ENCODE assay signal across 19 cellular contexts in genomic region chr16:9055661-9056060, GRCh38.
"Had no signal": no experiment of that assay in that cellular context is flagged by ENCODE, and none has a peak within 500 bp of the region (broad histone marks: within the 10 kb centered on the region; RNA-seq: fewer than 3 reads in every experiment).

No MANE protein-coding gene starts in this region.

- H3K36me3 Mint-ChIP-seq: activated naive CD8-positive, alpha-beta T cell treated with anti-CD3 and anti-CD28 coated beads, Interleukin-2, amount 10 ng/mL, durations not matched to agents 7 days and 5 days had no signal

- H3K9me3 ChIP-seq: breast epithelium, gastroesophageal sphincter, heart left ventricle, left lung, tibial nerve, uterus had no signal

- ATAC-seq: activated CD8-positive, alpha-beta T cell treated with anti-CD3 and anti-CD28 coated beads, Interleukin-2, amount 10 ng/mL, durations not matched to agents 7 days and 5 days; gastroesophageal sphincter; left lung had no signal

- H3K27me3 ChIP-seq: breast epithelium, gastroesophageal sphincter, heart left ventricle, tibial nerve, uterus had no signal

- H3K27me3 Mint-ChIP-seq: activated CD4-positive, alpha-beta T cell treated with anti-CD3 and anti-CD28 coated beads, Interleukin-2, amount 10 ng/mL, durations not matched to agents 24 days and 14 days had no signal

- H3K36me3 ChIP-seq: breast epithelium, gastroesophageal sphincter, heart left ventricle, left lung, tibial nerve, uterus had no signal

- H3K27ac ChIP-seq: breast epithelium, gastroesophageal sphincter, left lung, tibial nerve, uterus had no signal

- H3K9me3 Mint-ChIP-seq: activated CD4-positive, alpha-beta T cell treated with anti-CD3 and anti-CD28 coated beads, Interleukin-2, amount 10 ng/mL, durations not matched to agents 24 days and 14 days; activated naive CD8-positive, alpha-beta T cell treated with anti-CD3 and anti-CD28 coated beads, Interleukin-2, amount 10 ng/mL, durations not matched to agents 7 days and 5 days; activated T-cell treated with anti-CD3 and anti-CD28 coated beads, Interleukin-2, amount 50 U/mL, for 24 hours; activated T-helper 2 cell treated with anti-CD3 and anti-CD28 coated beads, Interferon-gamma antibody, Interleukin-2, Interleukin-4, amounts not matched to agents 10 μg/mL and 5 μg/mL and 100 μg/mL, durations not matched to agents 14 hours and 24 hours and 36 hours; stimulated activated naive CD8-positive, alpha-beta T cell treated with anti-CD3 and anti-CD28 coated beads, Interleukin-15, Interleukin-2, amounts not matched to agents 100 ng/mL and 50 ng/mL, for 24 hours had no signal

- DNase-seq: activated CD4-positive, alpha-beta T cell treated with anti-CD3 and anti-CD28 coated beads, Interleukin-2, amount 10 ng/mL, durations not matched to agents 24 days and 14 days; activated CD8-positive, alpha-beta T cell treated with anti-CD3 and anti-CD28 coated beads, Interleukin-2, amount 10 ng/mL, durations not matched to agents 7 days and 5 days; activated naive CD4-positive, alpha-beta T cell treated with Interleukin-2 at 50 U/mL for 16 hours; activated naive CD8-positive, alpha-beta T cell treated with anti-CD3 and anti-CD28 coated beads, Interleukin-2, amount 10 ng/mL, durations not matched to agents 7 days and 5 days; activated T-cell treated with anti-CD3 and anti-CD28 coated beads, Interleukin-2, amount 50 U/mL, for 24 hours; cortex of kidney; erythroblast; heart left ventricle; left lung; occipital lobe; stimulated activated CD4-positive, alpha-beta T cell treated with anti-CD3 and anti-CD28 coated beads, Interleukin-15, amount 100 ng/mL, for 24 hours; stimulated activated CD4-positive, alpha-beta T cell treated with anti-CD3 and anti-CD28 coated beads, Interleukin-2, amount 100 ng/mL, for 48 hours; uterus had no signal

- H3K4me3 ChIP-seq: breast epithelium, gastroesophageal sphincter, heart left ventricle, left lung, tibial nerve, uterus had no signal

- H3K4me1 ChIP-seq: breast epithelium, uterus had no signal

- H3K27ac Mint-ChIP-seq: activated CD4-positive, alpha-beta T cell treated with anti-CD3 and anti-CD28 coated beads, Interleukin-2, amount 10 ng/mL, durations not matched to agents 24 days and 14 days; activated CD8-positive, alpha-beta T cell treated with anti-CD3 and anti-CD28 coated beads, Interleukin-2, amount 10 ng/mL, durations not matched to agents 7 days and 5 days; activated naive CD8-positive, alpha-beta T cell treated with anti-CD3 and anti-CD28 coated beads, Interleukin-2, amount 10 ng/mL, durations not matched to agents 7 days and 5 days; activated T-cell treated with anti-CD3 and anti-CD28 coated beads, Interleukin-2, amount 50 U/mL, for 24 hours; activated T-helper 2 cell treated with anti-CD3 and anti-CD28 coated beads, Interferon-gamma antibody, Interleukin-2, Interleukin-4, amounts not matched to agents 10 μg/mL and 5 μg/mL and 100 μg/mL, durations not matched to agents 14 hours and 24 hours and 36 hours; stimulated activated naive CD8-positive, alpha-beta T cell treated with anti-CD3 and anti-CD28 coated beads, Interleukin-15, Interleukin-2, amounts not matched to agents 100 ng/mL and 50 ng/mL, for 24 hours had no signal

- FAIRE-seq: endometrium had no signal

- H3K4me1 Mint-ChIP-seq: activated CD4-positive, alpha-beta T cell treated with anti-CD3 and anti-CD28 coated beads, Interleukin-2, amount 10 ng/mL, durations not matched to agents 24 days and 14 days had no signal

- H3K4me3 Mint-ChIP-seq: activated CD4-positive, alpha-beta T cell treated with anti-CD3 and anti-CD28 coated beads, Interleukin-2, amount 10 ng/mL, durations not matched to agents 24 days and 14 days; activated CD8-positive, alpha-beta T cell treated with anti-CD3 and anti-CD28 coated beads, Interleukin-2, amount 10 ng/mL, durations not matched to agents 7 days and 5 days; activated naive CD8-positive, alpha-beta T cell treated with anti-CD3 and anti-CD28 coated beads, Interleukin-2, amount 10 ng/mL, durations not matched to agents 7 days and 5 days; activated T-cell treated with anti-CD3 and anti-CD28 coated beads, Interleukin-2, amount 50 U/mL, for 24 hours; stimulated activated naive CD8-positive, alpha-beta T cell treated with anti-CD3 and anti-CD28 coated beads, Interleukin-15, Interleukin-2, amounts not matched to agents 100 ng/mL and 50 ng/mL, for 24 hours had no signal
